ENCODE assay signal across 1 cellular context in the genomic region with DNA sequence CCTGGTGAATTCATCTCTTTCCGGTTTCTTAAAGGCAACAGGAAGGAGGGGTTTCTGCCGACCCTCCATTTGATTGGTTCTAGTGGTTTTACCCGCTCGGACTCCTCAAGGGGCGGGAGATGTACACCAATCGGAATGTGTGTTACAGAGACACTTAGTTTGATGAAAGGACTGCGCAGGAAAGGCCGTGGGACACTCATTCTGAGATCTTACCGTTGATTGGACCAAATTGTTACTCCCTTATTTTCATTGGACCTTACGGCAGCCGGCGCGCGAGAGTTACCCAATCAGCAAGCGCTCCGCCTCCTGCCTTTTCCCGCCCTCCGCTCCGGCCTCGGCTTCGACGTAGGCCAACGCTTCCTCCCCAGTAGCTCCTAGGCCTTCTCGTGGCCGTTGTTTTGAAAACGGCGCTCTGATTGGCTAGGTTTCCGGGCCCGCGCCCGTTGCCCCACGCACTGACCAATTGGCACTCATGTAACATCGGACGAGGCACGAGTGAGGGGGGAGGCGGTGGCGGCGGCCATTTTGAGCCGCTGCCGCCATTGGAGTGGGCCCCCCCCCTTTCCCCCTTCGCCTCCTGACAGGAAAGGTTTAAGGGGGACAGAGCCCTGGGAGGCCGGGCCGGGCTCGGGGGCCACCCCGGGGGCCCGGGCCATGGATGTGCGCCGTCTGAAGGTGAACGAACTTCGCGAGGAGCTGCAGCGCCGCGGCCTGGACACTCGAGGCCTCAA.
TF ChIP-seq lines count a peak whose summit lies in the region.

HNRNPUL1 (plus strand) TSS at position 523 of the 731 bp plus-strand sequence; CDS start at position 655, 132 bp downstream.

TF ChIP-seq in A549, 52 proteins besides CTCF, POLR2A, EP300 and RAD21 (continued from another document):
- TF ChIP-seq, protein P1, sequence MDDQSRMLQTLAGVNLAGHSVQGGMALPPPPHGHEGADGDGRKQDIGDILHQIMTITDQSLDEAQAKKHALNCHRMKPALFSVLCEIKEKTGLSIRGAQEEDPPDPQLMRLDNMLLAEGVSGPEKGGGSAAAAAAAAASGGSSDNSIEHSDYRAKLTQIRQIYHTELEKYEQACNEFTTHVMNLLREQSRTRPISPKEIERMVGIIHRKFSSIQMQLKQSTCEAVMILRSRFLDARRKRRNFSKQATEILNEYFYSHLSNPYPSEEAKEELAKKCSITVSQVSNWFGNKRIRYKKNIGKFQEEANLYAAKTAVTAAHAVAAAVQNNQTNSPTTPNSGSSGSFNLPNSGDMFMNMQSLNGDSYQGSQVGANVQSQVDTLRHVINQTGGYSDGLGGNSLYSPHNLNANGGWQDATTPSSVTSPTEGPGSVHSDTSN (IDR thresholded peaks at IDR 0.05), result peak; percentile 79
- TF ChIP-seq CHD2 (IDR thresholded peaks at IDR 0.05; ENCODE audit: low read length, partially characterized antibody) (peak; percentile 46), ELK1 (IDR thresholded peaks at IDR 0.05; ENCODE audit: low read depth, low read length) (no peak), CBX8 (IDR thresholded peaks at IDR 0.05) (no peak), CHD4 (IDR thresholded peaks at IDR 0.05; ENCODE audit: borderline replicate concordance) (no peak), ZFP36 (IDR thresholded peaks at IDR 0.05; ENCODE audit: borderline replicate concordance, partially characterized antibody) (no peak), FOXS1 (CRISPR knock-in tag; IDR thresholded peaks at IDR 0.05) (peak; percentile 80; the same call in 1 of the 2 replicates), MYC (IDR thresholded peaks at IDR 0.05; ENCODE audit: borderline replicate concordance, low read length) (peak; percentile 98), KDM1A (IDR thresholded peaks at IDR 0.05; ENCODE audit: low read depth) (no peak), FOSB (CRISPR knock-in tag; IDR thresholded peaks at IDR 0.05) (no peak), HOXB5 (CRISPR knock-in tag; IDR thresholded peaks at IDR 0.05) (peak; percentile 91), NFE2L2 (conservative IDR thresholded peaks at IDR 0.05; ENCODE audit: low read length) (0 out of 2 replicates have a peak, but pooled peaks have one; percentile 8), HOXB13 (CRISPR knock-in tag; IDR thresholded peaks at IDR 0.05; ENCODE audit: low read depth) (peak; percentile 56; the same call in 1 of the 2 replicates), HOXA7 (CRISPR knock-in tag; IDR thresholded peaks at IDR 0.05) (no peak), JUN (IDR thresholded peaks at IDR 0.05) (peak; percentile 84 to 98), FOSL2 (IDR thresholded peaks at IDR 0.05) (no peak), FOSL2 (CRISPR knock-in tag; IDR thresholded peaks at IDR 0.05) (peak; percentile 55), CBX2 (IDR thresholded peaks at IDR 0.05; ENCODE audit: borderline replicate concordance, low read depth) (no peak), RNF2 (IDR thresholded peaks at IDR 0.05; ENCODE audit: borderline replicate concordance, low read depth) (no peak), EHMT2 (IDR thresholded peaks at IDR 0.05; ENCODE audit: low read depth) (no peak), SREBF2 (IDR thresholded peaks at IDR 0.05) (peak; percentile 47), HMGXB4 (CRISPR knock-in tag; IDR thresholded peaks at IDR 0.05; ENCODE audit: borderline replicate concordance) (peak; percentile 99), NR3C1 (IDR thresholded peaks at IDR 0.05) (no peak), ZSCAN20 (CRISPR knock-in tag; IDR thresholded peaks at IDR 0.05) (no peak), HEYL (CRISPR knock-in tag; IDR thresholded peaks at IDR 0.05) (no peak), KDM5A (IDR thresholded peaks at IDR 0.05) (no peak; the same call in 1 of the 2 replicates), EHF (CRISPR knock-in tag; IDR thresholded peaks at IDR 0.05) (peak; percentile 55; the same call in 1 of the 2 replicates), HDAC2 (IDR thresholded peaks at IDR 0.05) (peak; percentile 2; the same call in 1 of the 2 replicates), MAFK (IDR thresholded peaks at IDR 0.05; ENCODE audit: partially characterized antibody) (peak; percentile 28), RFX5 (IDR thresholded peaks at IDR 0.05) (peak; percentile 91), JUNB (IDR thresholded peaks at IDR 0.05) (no peak), TFCP2L1 (CRISPR knock-in tag; IDR thresholded peaks at IDR 0.05) (peak; percentile 94)
- TF ChIP-seq, protein P2, sequence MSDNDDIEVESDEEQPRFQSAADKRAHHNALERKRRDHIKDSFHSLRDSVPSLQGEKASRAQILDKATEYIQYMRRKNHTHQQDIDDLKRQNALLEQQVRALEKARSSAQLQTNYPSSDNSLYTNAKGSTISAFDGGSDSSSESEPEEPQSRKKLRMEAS (IDR thresholded peaks at IDR 0.05), result peak; percentile 100
- TF ChIP-seq, protein P3, sequence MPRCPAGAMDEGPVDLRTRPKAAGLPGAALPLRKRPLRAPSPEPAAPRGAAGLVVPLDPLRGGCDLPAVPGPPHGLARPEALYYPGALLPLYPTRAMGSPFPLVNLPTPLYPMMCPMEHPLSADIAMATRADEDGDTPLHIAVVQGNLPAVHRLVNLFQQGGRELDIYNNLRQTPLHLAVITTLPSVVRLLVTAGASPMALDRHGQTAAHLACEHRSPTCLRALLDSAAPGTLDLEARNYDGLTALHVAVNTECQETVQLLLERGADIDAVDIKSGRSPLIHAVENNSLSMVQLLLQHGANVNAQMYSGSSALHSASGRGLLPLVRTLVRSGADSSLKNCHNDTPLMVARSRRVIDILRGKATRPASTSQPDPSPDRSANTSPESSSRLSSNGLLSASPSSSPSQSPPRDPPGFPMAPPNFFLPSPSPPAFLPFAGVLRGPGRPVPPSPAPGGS (IDR thresholded peaks at IDR 0.05), result peak; percentile 87; the same call in 1 of the 3 replicates
- TF ChIP-seq, protein P4, sequence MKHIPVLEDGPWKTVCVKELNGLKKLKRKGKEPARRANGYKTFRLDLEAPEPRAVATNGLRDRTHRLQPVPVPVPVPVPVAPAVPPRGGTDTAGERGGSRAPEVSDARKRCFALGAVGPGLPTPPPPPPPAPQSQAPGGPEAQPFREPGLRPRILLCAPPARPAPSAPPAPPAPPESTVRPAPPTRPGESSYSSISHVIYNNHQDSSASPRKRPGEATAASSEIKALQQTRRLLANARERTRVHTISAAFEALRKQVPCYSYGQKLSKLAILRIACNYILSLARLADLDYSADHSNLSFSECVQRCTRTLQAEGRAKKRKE (CRISPR knock-in tag; IDR thresholded peaks at IDR 0.05; ENCODE audit: low read depth), result peak; percentile 80
TF ChIP-seq in A549: peak in this region for 31.
